In genomic region chr17:2693561-2694380, GRCh38 we compare ENCODE assay signal across 13 cellular contexts. TPM values are rescaled to one million over a fixed set of nuclear protein-coding genes. Genes with fewer than 3 reads are reported as not detected.
A peak's percentile ranks its signal among the peaks of the same experiment; 100 is the strongest.
DNase-seq lines count a peak whose midpoint lies in the region; ATAC-seq and TF ChIP-seq lines count a peak whose summit lies in the region.
"Had no signal": no experiment of that assay in that cellular context is flagged by ENCODE, and none has a peak within 500 bp of the region (broad histone marks: within the 10 kb centered on the region; RNA-seq: fewer than 3 reads in every experiment).

No MANE protein-coding gene starts in this region.

- H3K27ac Mint-ChIP-seq in activated CD8-positive, alpha-beta memory T cell treated with anti-CD3 and anti-CD28 coated beads, Interleukin-2, amount 10 ng/mL, durations not matched to agents 7 days and 5 days, result no peak overlapping the region
- peak overlapping the region; percentile 37 for H3K27ac Mint-ChIP-seq in stimulated activated naive B cell treated with anti-CD40 and anti-IgM and Interleukin-4, amounts not matched to agents 10 μg/mL and 1 μg/mL and 100 μg/mL, for 72 hours
- H3K27ac Mint-ChIP-seq: activated CD8-positive, alpha-beta T cell treated with anti-CD3 and anti-CD28 coated beads for 36 hours had no signal

- H3K9me2 ChIP-seq in PC-9 (ENCODE audit: insufficient read depth), result no peaks in the 10 kb centered on the region

- no peak overlapping the region for H3K4me3 Mint-ChIP-seq in activated CD8-positive, alpha-beta memory T cell treated with anti-CD3 and anti-CD28 coated beads, Interleukin-2, amount 10 ng/mL, durations not matched to agents 7 days and 5 days
- no peak overlapping the region for H3K4me3 Mint-ChIP-seq in stimulated activated naive B cell treated with anti-CD40 and anti-IgM and Interleukin-4, amounts not matched to agents 10 μg/mL and 1 μg/mL and 100 μg/mL, for 72 hours
- H3K4me3 Mint-ChIP-seq: activated CD8-positive, alpha-beta T cell treated with anti-CD3 and anti-CD28 coated beads for 36 hours had no signal

- peaks cover 17% of the 10 kb centered on the region for H3K36me3 Mint-ChIP-seq in activated CD8-positive, alpha-beta memory T cell treated with anti-CD3 and anti-CD28 coated beads, Interleukin-2, amount 10 ng/mL, durations not matched to agents 7 days and 5 days
- peaks cover 30 to 46% of the 10 kb centered on the region in 2 donors for H3K36me3 Mint-ChIP-seq in stimulated activated naive B cell treated with anti-CD40 and anti-IgM and Interleukin-4, amounts not matched to agents 10 μg/mL and 1 μg/mL and 100 μg/mL, for 72 hours

- no peak for TF ChIP-seq CTCF in PC-9 (conservative IDR thresholded peaks at IDR 0.05)

- no peaks in the 10 kb centered on the region for H3K9me3 ChIP-seq in PC-9 (ENCODE audit: insufficient read depth, low read depth)

- H3K27ac ChIP-seq in PC-9 (no peak overlapping the region), substantia nigra (ENCODE audit: low read depth, low read length, poor library complexity, severe bottlenecking) (no peak overlapping the region)

- intact Hi-C loops in PC-9 (cut with micrococcal nuclease; ENCODE audit: unreplicated experiment), result no loop called here

- POLR2A ChIA-PET in PC-9 (lab: Charles Lee; ENCODE audit: unreplicated experiment), result no interaction called here

- H3K79me2 ChIP-seq in PC-9 (ENCODE audit: low read depth), result no peaks in the 10 kb centered on the region

- no peak for ATAC-seq in activated CD8-positive, alpha-beta memory T cell treated with anti-CD3 and anti-CD28 coated beads, Interleukin-2, amount 10 ng/mL, durations not matched to agents 7 days and 5 days
- no peak for ATAC-seq in stimulated activated naive B cell treated with anti-CD40 and anti-IgM and Interleukin-4, amounts not matched to agents 10 μg/mL and 1 μg/mL and 100 μg/mL, for 72 hours (replicated peaks)
- ATAC-seq: activated CD8-positive, alpha-beta T cell treated with anti-CD3 and anti-CD28 coated beads for 36 hours had no signal

- no peaks in the 10 kb centered on the region for H3K9me3 Mint-ChIP-seq in activated CD8-positive, alpha-beta memory T cell treated with anti-CD3 and anti-CD28 coated beads, Interleukin-2, amount 10 ng/mL, durations not matched to agents 7 days and 5 days (ENCODE audit: low read depth)
- no peaks in the 10 kb centered on the region for H3K9me3 Mint-ChIP-seq in stimulated activated naive B cell treated with anti-CD40 and anti-IgM and Interleukin-4, amounts not matched to agents 10 μg/mL and 1 μg/mL and 100 μg/mL, for 72 hours
- H3K9me3 Mint-ChIP-seq: activated CD8-positive, alpha-beta T cell treated with anti-CD3 and anti-CD28 coated beads for 36 hours had no signal

- peaks cover 11% of the 10 kb centered on the region for H3K4me1 Mint-ChIP-seq in activated CD8-positive, alpha-beta memory T cell treated with anti-CD3 and anti-CD28 coated beads, Interleukin-2, amount 10 ng/mL, durations not matched to agents 7 days and 5 days
- H3K4me1 Mint-ChIP-seq in stimulated activated naive B cell treated with anti-CD40 and anti-IgM and Interleukin-4, amounts not matched to agents 10 μg/mL and 1 μg/mL and 100 μg/mL, for 72 hours, result peaks cover 4 to 5% of the 10 kb centered on the region in 2 donors

- BruUV-seq in PC-9 (replicated peaks; lab: Mats Ljungman, UMichigan), result no TSS peak

- H3K4me1 ChIP-seq in PC-9 (replicated peaks; ENCODE audit: insufficient read depth), result no peaks in the 10 kb centered on the region

- DNase-seq in activated T-cell treated with anti-CD3 and anti-CD28 coated beads, Interleukin-2, amount 50 U/mL, for 1 hour, result peak; percentile 17
- DNase-seq in activated T-cell treated with anti-CD3 and anti-CD28 coated beads for 4 hours (no peak), islet precursor cell (peak; percentile 52), EL (no peak), PC-9 (no peak), substantia nigra (lab: John Stamatoyannopoulos, UW) (no peak)
- DNase-seq in activated CD8-positive, alpha-beta memory T cell treated with anti-CD3 and anti-CD28 coated beads, Interleukin-2, amount 10 ng/mL, durations not matched to agents 7 days and 5 days, result peak; percentile 40
- no peak for DNase-seq in stimulated activated naive B cell treated with anti-CD40 and anti-IgM and Interleukin-4, amounts not matched to agents 10 μg/mL and 1 μg/mL and 100 μg/mL, for 72 hours
- DNase-seq: activated CD8-positive, alpha-beta T cell treated with anti-CD3 and anti-CD28 coated beads for 36 hours; central memory CD4-positive, alpha-beta T cell; GDM1; NCI-H1694; NCI-H446 treated with DMSO at 0.1 percent for 48 hours had no signal

- no peaks in the 10 kb centered on the region for H3K27me3 Mint-ChIP-seq in activated CD8-positive, alpha-beta memory T cell treated with anti-CD3 and anti-CD28 coated beads, Interleukin-2, amount 10 ng/mL, durations not matched to agents 7 days and 5 days
- H3K27me3 Mint-ChIP-seq in stimulated activated naive B cell treated with anti-CD40 and anti-IgM and Interleukin-4, amounts not matched to agents 10 μg/mL and 1 μg/mL and 100 μg/mL, for 72 hours, result no peaks in the 10 kb centered on the region
- H3K27me3 Mint-ChIP-seq: activated CD8-positive, alpha-beta T cell treated with anti-CD3 and anti-CD28 coated beads for 36 hours had no signal

- H3K4me2 ChIP-seq in PC-9, result no peak overlapping the region

- CTCF ChIA-PET in activated CD8-positive, alpha-beta memory T cell treated with anti-CD3 and anti-CD28 coated beads, Interleukin-2, amount 10 ng/mL, durations not matched to agents 7 days and 5 days (lab: Charles Lee), result interaction anchor here (1.3 kb wide), 1 partner anchor 277 kb away, joined by 3 read pairs; no protein-coding TSS in a partner anchor
- CTCF ChIA-PET in PC-9 (lab: Charles Lee), result no interaction called here

- H3F3A ChIP-seq in PC-9 (ENCODE audit: insufficient read depth, low read depth), result peaks cover 14% of the 10 kb centered on the region; the same call in 1 of the 2 replicates

- no peak overlapping the region for H3K4me3 ChIP-seq in PC-9

- H3K27me3 ChIP-seq in PC-9 (ENCODE audit: insufficient read depth, low read depth), result no peaks in the 10 kb centered on the region

- H2AFZ ChIP-seq in PC-9, result no peak overlapping the region

- peaks cover 50% of the 10 kb centered on the region for H4K20me1 ChIP-seq in PC-9 (ENCODE audit: insufficient read depth)

- peaks cover 11% of the 10 kb centered on the region; the same call in 1 of the 2 replicates for H3K36me3 ChIP-seq in PC-9 (ENCODE audit: low read depth)

RNA-seq across cellular contexts. Expression of gene CLUH, which starts 17.8 kb away (rescaled TPM):
- 10 to 100 TPM; 65.0 to 81.1 TPM for total RNA-seq in activated CD8-positive, alpha-beta memory T cell treated with anti-CD3 and anti-CD28 coated beads, Interleukin-2, amount 10 ng/mL, durations not matched to agents 7 days and 5 days
- total RNA-seq in PC-9 (2021), result 142 and 165 TPM in 2 replicates

RNA-seq across cellular contexts. Expression of gene CCDC92B, which starts 55.7 kb away (rescaled TPM):
- under 1 TPM in 1 of 2 experiments, not detected in 1; 0.12 TPM for total RNA-seq in activated CD8-positive, alpha-beta memory T cell treated with anti-CD3 and anti-CD28 coated beads, Interleukin-2, amount 10 ng/mL, durations not matched to agents 7 days and 5 days
- total RNA-seq in PC-9 (2021), result 1.9 and 3.0 TPM in 2 replicates

Comparison
In these comparisons a context has a peak if more than half of its experiments do, and no peak if none do; other contexts are left out.
1. DNase-seq: peak in activated T-cell treated with anti-CD3 and anti-CD28 coated beads, Interleukin-2, amount 50 U/mL, for 1 hour (single experiment), activated CD8-positive, alpha-beta memory T cell treated with anti-CD3 and anti-CD28 coated beads, Interleukin-2, amount 10 ng/mL, durations not matched to agents 7 days and 5 days (single experiment) and islet precursor cell (single experiment); none in activated T-cell treated with anti-CD3 and anti-CD28 coated beads for 4 hours (single experiment), stimulated activated naive B cell treated with anti-CD40 and anti-IgM and Interleukin-4, amounts not matched to agents 10 μg/mL and 1 μg/mL and 100 μg/mL, for 72 hours (single experiment), EL (single experiment), PC-9 (0 of 2) and substantia nigra (0 of 49).